ENCODE assay signal across 18 cellular contexts in the genomic region with DNA sequence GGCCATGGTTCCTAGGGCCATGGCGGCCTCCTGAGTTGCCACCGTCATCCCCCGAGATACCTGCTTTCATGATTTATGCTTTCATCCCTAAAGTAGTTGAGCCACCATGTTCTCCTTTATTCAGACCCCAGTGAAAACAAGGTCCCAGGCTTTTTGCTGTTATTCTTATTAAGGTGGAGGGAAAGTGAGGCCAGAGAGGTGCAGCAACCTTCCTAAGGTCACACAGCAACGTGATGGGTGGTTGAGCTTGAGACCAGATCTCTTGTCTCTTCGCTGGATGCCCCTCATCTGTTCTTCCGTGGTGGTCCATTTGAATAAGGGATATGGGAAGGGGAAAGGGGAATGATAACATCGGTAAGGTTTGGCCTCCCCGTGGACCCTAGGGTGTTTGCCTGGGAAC.
A peak's percentile ranks its signal among the peaks of the same experiment; 100 is the strongest.
DNase-seq lines count a peak whose midpoint lies in the region; ATAC-seq, FAIRE-seq and TF ChIP-seq lines count a peak whose summit lies in the region.
"Had no signal": no experiment of that assay in that cellular context is flagged by ENCODE, and none has a peak within 500 bp of the region (broad histone marks: within the 10 kb centered on the region; RNA-seq: fewer than 3 reads in every experiment).

No MANE protein-coding gene starts in this region.

- no peak for DNase-seq in K562 (ENCODE audit: extremely low read depth in 1 of 4, low spot score in 3 of 4)
- peak; percentile 42 for DNase-seq in osteoblast (ENCODE audit: insufficient read length, low spot score, missing footprints)
- no peak for DNase-seq in activated gamma-delta T cell (lab: John Stamatoyannopoulos, UW)
- no peak for DNase-seq in activated CD4-positive, alpha-beta memory T cell treated with anti-CD3 and anti-CD28 coated beads, Interleukin-2, amount 10 ng/mL, durations not matched to agents 7 days and 5 days
- DNase-seq: AML-193; Caco-2; Calu3; CD4-positive, alpha-beta T cell; CD8-positive, alpha-beta T cell; DMS79 treated with DMSO at 0.1 percent for 48 hours; GF-D8 had no signal

- H3K79me2 ChIP-seq in K562 (ENCODE audit: control insufficient read depth, insufficient read depth, low read length) (no peaks in the 10 kb centered on the region), osteoblast (ENCODE audit: insufficient read depth, low read length) (no peaks in the 10 kb centered on the region)

- H4K20me1 ChIP-seq in BLaER1 = no peaks in the 10 kb centered on the region
- H4K20me1 ChIP-seq in K562 (replicated peaks; ENCODE audit: control insufficient read depth, insufficient read depth, low read length) = no peaks in the 10 kb centered on the region
- H4K20me1 ChIP-seq in osteoblast (ENCODE audit: insufficient read depth, low read length) = no peaks in the 10 kb centered on the region

- TF ChIP-seq RAD21 in K562 (CRISPR knock-in tag; conservative IDR thresholded peaks at IDR 0.05 in 1 of 2, IDR thresholded peaks at IDR 0.05 in 1 of 2) = no peak

- TF ChIP-seq POLR2A in K562 (conservative IDR thresholded peaks at IDR 0.05) = no peak

- no peak for TF ChIP-seq CTCF in K562 (IDR thresholded peaks at IDR 0.05 in 2 of 3, conservative IDR thresholded peaks at IDR 0.05 in 1 of 3; ENCODE audit: insufficient read depth in 2 of 3, low read depth in 1 of 3, low read length in 3 of 3)
- no peak for TF ChIP-seq CTCF in osteoblast (IDR thresholded peaks at IDR 0.05; ENCODE audit: extremely low read depth, low read depth, low read length)

- no peak for ATAC-seq in K562
- ATAC-seq: A549; CD8-positive, alpha-beta T cell had no signal

- H3K9me3 ChIP-seq in BLaER1 (no peaks in the 10 kb centered on the region), K562 (replicated peaks; ENCODE audit: control insufficient read depth, insufficient read depth, low read depth, low read length) (no peaks in the 10 kb centered on the region), osteoblast (ENCODE audit: low read depth, low read length) (no peaks in the 10 kb centered on the region)
- H3K9me3 ChIP-seq: A549, Caco-2 had no signal

- no peaks in the 10 kb centered on the region for H3K9me3 Mint-ChIP-seq in activated CD4-positive, alpha-beta memory T cell treated with anti-CD3 and anti-CD28 coated beads, Interleukin-2, amount 10 ng/mL, durations not matched to agents 7 days and 5 days
- H3K9me3 Mint-ChIP-seq: CD4-positive, alpha-beta T cell; CD8-positive, alpha-beta T cell had no signal

- H2AFZ ChIP-seq in K562 (ENCODE audit: low read depth, low read length) (no peak overlapping the region), osteoblast (ENCODE audit: low read length) (no peak overlapping the region)

- no peak overlapping the region for H3K9ac ChIP-seq in BLaER1
- H3K9ac ChIP-seq in K562 (ENCODE audit: insufficient read depth in 1 of 2, low read depth in 2 of 2, low read length in 2 of 2) = no peak overlapping the region

- H3K4me1 Mint-ChIP-seq in activated CD4-positive, alpha-beta memory T cell treated with anti-CD3 and anti-CD28 coated beads, Interleukin-2, amount 10 ng/mL, durations not matched to agents 7 days and 5 days = no peaks in the 10 kb centered on the region
- H3K4me1 Mint-ChIP-seq: B cell had no signal

- H3K27me3 Mint-ChIP-seq in activated CD4-positive, alpha-beta memory T cell treated with anti-CD3 and anti-CD28 coated beads, Interleukin-2, amount 10 ng/mL, durations not matched to agents 7 days and 5 days = no peaks in the 10 kb centered on the region
- H3K27me3 Mint-ChIP-seq: B cell; CD4-positive, alpha-beta T cell had no signal

- intact Hi-C loops in K562 (cut with micrococcal nuclease) = no loop called here

- H3K4me3 Mint-ChIP-seq in activated CD4-positive, alpha-beta memory T cell treated with anti-CD3 and anti-CD28 coated beads, Interleukin-2, amount 10 ng/mL, durations not matched to agents 7 days and 5 days = no peak overlapping the region
- H3K4me3 Mint-ChIP-seq: B cell; CD4-positive, alpha-beta T cell; CD8-positive, alpha-beta T cell had no signal

- POLR2A ChIA-PET in K562 (lab: Yijun Ruan, JAX) = interaction anchor here (1.1 kb wide), 1 partner anchor 14 kb away, joined by 3 read pairs; no protein-coding TSS in a partner anchor
- POLR2A ChIA-PET in activated CD4-positive, alpha-beta memory T cell treated with anti-CD3 and anti-CD28 coated beads, Interleukin-2, amount 10 ng/mL, durations not matched to agents 7 days and 5 days (lab: Charles Lee) = no interaction called here

- H3K4me1 ChIP-seq in BLaER1 = peaks cover 98% of the 10 kb centered on the region
- H3K4me1 ChIP-seq in K562 (replicated peaks in 1 of 2; ENCODE audit: control insufficient read depth in 2 of 2, insufficient read depth in 2 of 2, low read length in 2 of 2) = peaks cover 3 to 36% of the 10 kb centered on the region in 2 experiments; a peak in 4 of 5 replicates
- H3K4me1 ChIP-seq in osteoblast (ENCODE audit: insufficient read depth, low read length) = no peaks in the 10 kb centered on the region
- H3K4me1 ChIP-seq: A549, Caco-2 had no signal

- H3K36me3 ChIP-seq in BLaER1 (no peaks in the 10 kb centered on the region), K562 (ENCODE audit: control insufficient read depth, insufficient read depth, low read length) (no peaks in the 10 kb centered on the region), osteoblast (ENCODE audit: insufficient read depth, low read length) (no peaks in the 10 kb centered on the region)

- 25% methylated on average over 8 of the region's 8 CpGs for WGBS in K562 (ENCODE audit: insufficient coverage, low coverage, missing lambda C conversion rate)

- no peak for FAIRE-seq in K562 (lab: Jason Lieb, UNC)
- FAIRE-seq: A549, D721Med, G401.6 had no signal

- TF ChIP-seq EP300 in K562 (IDR thresholded peaks at IDR 0.05; ENCODE audit: low read length) = no peak

- peak overlapping the region; percentile 94; the same call in 1 of the 2 replicates for H3K4me2 ChIP-seq in BLaER1
- no peak overlapping the region for H3K4me2 ChIP-seq in K562 (ENCODE audit: insufficient read depth, low read length)
- H3K4me2 ChIP-seq in osteoblast (ENCODE audit: insufficient read depth, low read length) = no peak overlapping the region
- H3K4me2 ChIP-seq: A549 had no signal

- BruUV-seq in K562 (replicated peaks; lab: Mats Ljungman, UMichigan) = no TSS peak

- no peaks in the 10 kb centered on the region for H3K27me3 ChIP-seq in BLaER1
- H3K27me3 ChIP-seq in K562 (ENCODE audit: control insufficient read depth in 2 of 2, insufficient read depth in 2 of 2, low read length in 2 of 2) = peaks cover 0 to 4% of the 10 kb centered on the region in 2 experiments; a peak in 1 of 5 replicates
- H3K27me3 ChIP-seq in osteoblast (ENCODE audit: insufficient read depth, low read length) = peaks cover 7% of the 10 kb centered on the region

- H3K27ac Mint-ChIP-seq in activated CD4-positive, alpha-beta memory T cell treated with anti-CD3 and anti-CD28 coated beads, Interleukin-2, amount 10 ng/mL, durations not matched to agents 7 days and 5 days = no peak overlapping the region
- H3K27ac Mint-ChIP-seq: B cell; CD4-positive, alpha-beta T cell; CD8-positive, alpha-beta T cell had no signal

- H3K4me3 ChIP-seq in BLaER1 (no peak overlapping the region), K562 (no peak overlapping the region), osteoblast (ENCODE audit: insufficient read depth, low read length) (no peak overlapping the region)
- H3K4me3 ChIP-seq: A549 had no signal

- H3K27ac ChIP-seq in BLaER1 (no peak overlapping the region), K562 (ENCODE audit: extremely low read depth, low read depth, low read length) (no peak overlapping the region), osteoblast (ENCODE audit: low read depth, low read length) (no peak overlapping the region)
- H3K27ac ChIP-seq: 22Rv1, A549, C4-2B had no signal

- H3K36me3 Mint-ChIP-seq in activated CD4-positive, alpha-beta memory T cell treated with anti-CD3 and anti-CD28 coated beads, Interleukin-2, amount 10 ng/mL, durations not matched to agents 7 days and 5 days (ENCODE audit: low read depth) = no peaks in the 10 kb centered on the region
- H3K36me3 Mint-ChIP-seq: CD8-positive, alpha-beta T cell had no signal

- no peaks in the 10 kb centered on the region for H3K9me1 ChIP-seq in K562 (ENCODE audit: control insufficient read depth, insufficient read depth, low read length)

- CTCF ChIA-PET in K562 (lab: Yijun Ruan, JAX; ENCODE audit: low intra/inter-chr PET ratio) = no interaction called here
- CTCF ChIA-PET in activated CD4-positive, alpha-beta memory T cell treated with anti-CD3 and anti-CD28 coated beads, Interleukin-2, amount 10 ng/mL, durations not matched to agents 7 days and 5 days (lab: Charles Lee) = no interaction called here

- in situ Hi-C loops in K562 (cut with MboI) = no loop called here

TF ChIP-seq in K562, 482 proteins besides CTCF, POLR2A, EP300 and RAD21:
- TF ChIP-seq HSF4 (CRISPR knock-in tag; IDR thresholded peaks at IDR 0.05; ENCODE audit: borderline replicate concordance) (no peak), ZNF354B (CRISPR knock-in tag; IDR thresholded peaks at IDR 0.05) (no peak), ZNF212 (CRISPR knock-in tag; IDR thresholded peaks at IDR 0.05) (no peak), RBM25 (IDR thresholded peaks at IDR 0.05; ENCODE audit: low read depth, low read length, severe bottlenecking) (peak; percentile 81), POLR2AphosphoS5 (IDR thresholded peaks at IDR 0.05; ENCODE audit: control insufficient read depth, insufficient read depth, low read depth, low read length) (no peak), KDM1A (IDR thresholded peaks at IDR 0.05) (peak in 1 of 2 experiments; percentile 17; a peak in 1 of 4 replicates), ZNF174 (CRISPR knock-in tag; IDR thresholded peaks at IDR 0.05) (no peak), ZFP36 (IDR thresholded peaks at IDR 0.05; ENCODE audit: low read depth, low read length, partially characterized antibody) (peak; percentile 72), HNRNPLL (IDR thresholded peaks at IDR 0.05; ENCODE audit: low read depth, low read length, poor library complexity, severe bottlenecking) (no peak), BCOR (IDR thresholded peaks at IDR 0.05) (peak; percentile 77), ZNF134 (CRISPR knock-in tag; conservative IDR thresholded peaks at IDR 0.05) (no peak), PHF21A (IDR thresholded peaks at IDR 0.05; ENCODE audit: borderline replicate concordance, low read depth) (no peak), CAMTA2 (CRISPR knock-in tag; conservative IDR thresholded peaks at IDR 0.05) (no peak), CREB1 (IDR thresholded peaks at IDR 0.05) (no peak), CREB1 (CRISPR knock-in tag; IDR thresholded peaks at IDR 0.05) (no peak)
